In the genomic region with DNA sequence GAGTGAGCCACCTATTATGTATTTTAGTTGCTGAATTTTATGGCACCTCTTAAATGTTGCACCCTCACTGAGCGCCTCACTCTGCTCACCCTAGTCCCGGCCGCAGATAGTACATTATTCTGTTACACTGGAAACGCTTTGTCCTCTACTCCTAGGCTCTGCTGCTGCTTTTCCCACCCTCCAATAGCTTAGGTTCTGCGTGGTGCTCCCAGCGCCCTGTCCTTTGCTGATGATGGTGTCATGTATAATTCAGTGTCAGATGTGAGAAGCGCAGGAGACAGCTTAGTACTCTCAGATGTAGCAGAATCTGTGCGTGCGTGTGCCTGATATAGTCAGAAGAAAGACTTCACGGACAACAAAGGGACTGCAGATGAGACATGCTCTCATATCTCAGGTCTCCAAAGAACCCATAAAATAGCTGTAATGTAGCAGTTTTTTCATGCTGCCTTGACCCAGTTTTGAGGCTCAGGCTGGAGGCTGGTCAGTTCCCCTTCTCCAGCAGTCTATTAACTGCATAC, we compare ENCODE assay signal across 15 cellular contexts. TPM values are rescaled to one million over a fixed set of nuclear protein-coding genes. Genes with fewer than 3 reads are reported as not detected.
A peak's percentile ranks its signal among the peaks of the same experiment; 100 is the strongest.
DNase-seq lines count a peak whose midpoint lies in the region; ATAC-seq and TF ChIP-seq lines count a peak whose summit lies in the region.
"Had no signal": no experiment of that assay in that cellular context is flagged by ENCODE, and none has a peak within 500 bp of the region (broad histone marks: within the 10 kb centered on the region; RNA-seq: fewer than 3 reads in every experiment).

No MANE protein-coding gene starts in this region.

- CTCF ChIA-PET in activated CD8-positive, alpha-beta memory T cell treated with anti-CD3 and anti-CD28 coated beads, Interleukin-2, amount 10 ng/mL, durations not matched to agents 7 days and 5 days (lab: Charles Lee), result interaction anchor here (1.4 to 1.6 kb wide), 2 partner anchors 118 kb away, joined by 4 to 5 read pairs; no protein-coding TSS in a partner anchor

- TF ChIP-seq POLR2A in testis (IDR thresholded peaks at IDR 0.05), result no peak

- H3K4me3 ChIP-seq in testis (peak overlapping the region in 1 of 2 donors; percentile 40), coronary artery (no peak overlapping the region)
- H3K4me3 ChIP-seq: PC-9 had no signal

- no peaks in the 10 kb centered on the region for H3K36me3 ChIP-seq in testis (ENCODE audit: low read depth, missing control alignments)
- H3K36me3 ChIP-seq: BLaER1 treated with 17β-estradiol and CSF1 and Interleukin-3, amounts not matched to agents 10 nM and 100 nM had no signal

- intact Hi-C loops in activated T-helper 2 cell treated with anti-CD3 and anti-CD28 coated beads, Interferon-gamma antibody, Interleukin-2, Interleukin-4, amounts not matched to agents 10 μg/mL and 5 μg/mL and 100 μg/mL, durations not matched to agents 14 hours and 24 hours and 36 hours (cut with micrococcal nuclease), result loop anchor here (5.0 kb wide), 1 partner anchor 448 kb away; no protein-coding TSS in a partner anchor
- intact Hi-C loops in testis (cut with DNase I; ENCODE audit: low total_unique reads), result no loop called here

- H3K27me3 ChIP-seq in testis, result no peaks in the 10 kb centered on the region

- H3K36me3 Mint-ChIP-seq in activated CD8-positive, alpha-beta memory T cell treated with anti-CD3 and anti-CD28 coated beads, Interleukin-2, amount 10 ng/mL, durations not matched to agents 7 days and 5 days, result peaks cover 2% of the 10 kb centered on the region
- H3K36me3 Mint-ChIP-seq in activated T-helper 2 cell treated with anti-CD3 and anti-CD28 coated beads, Interferon-gamma antibody, Interleukin-2, Interleukin-4, amounts not matched to agents 10 μg/mL and 5 μg/mL and 100 μg/mL, durations not matched to agents 14 hours and 24 hours and 36 hours (ENCODE audit: low read depth), result peaks cover 5% of the 10 kb centered on the region
- peaks cover 6% of the 10 kb centered on the region for H3K36me3 Mint-ChIP-seq in nephron (ENCODE audit: low read depth)

- 49 to 51% methylated on average over 10 of the region's 10 CpGs for WGBS in testis, 2 donors

- no peak overlapping the region for H3K27ac Mint-ChIP-seq in activated CD8-positive, alpha-beta memory T cell treated with anti-CD3 and anti-CD28 coated beads, Interleukin-2, amount 10 ng/mL, durations not matched to agents 7 days and 5 days
- H3K27ac Mint-ChIP-seq in activated T-helper 2 cell treated with anti-CD3 and anti-CD28 coated beads, Interferon-gamma antibody, Interleukin-2, Interleukin-4, amounts not matched to agents 10 μg/mL and 5 μg/mL and 100 μg/mL, durations not matched to agents 14 hours and 24 hours and 36 hours, result no peak overlapping the region
- no peak overlapping the region for H3K27ac Mint-ChIP-seq in nephron

- H3K4me3 Mint-ChIP-seq in activated CD8-positive, alpha-beta memory T cell treated with anti-CD3 and anti-CD28 coated beads, Interleukin-2, amount 10 ng/mL, durations not matched to agents 7 days and 5 days, result no peak overlapping the region
- H3K4me3 Mint-ChIP-seq in activated T-helper 2 cell treated with anti-CD3 and anti-CD28 coated beads, Interferon-gamma antibody, Interleukin-2, Interleukin-4, amounts not matched to agents 10 μg/mL and 5 μg/mL and 100 μg/mL, durations not matched to agents 14 hours and 24 hours and 36 hours (ENCODE audit: low read depth), result peak overlapping the region; percentile 26
- H3K4me3 Mint-ChIP-seq in nephron, result peak overlapping the region; percentile 57 to 71 (median 67)

- peaks cover 28% of the 10 kb centered on the region for H3K4me1 ChIP-seq in testis

- peaks cover 82% of the 10 kb centered on the region for H3K27me3 Mint-ChIP-seq in activated CD8-positive, alpha-beta memory T cell treated with anti-CD3 and anti-CD28 coated beads, Interleukin-2, amount 10 ng/mL, durations not matched to agents 7 days and 5 days
- peaks cover 73% of the 10 kb centered on the region for H3K27me3 Mint-ChIP-seq in activated T-helper 2 cell treated with anti-CD3 and anti-CD28 coated beads, Interferon-gamma antibody, Interleukin-2, Interleukin-4, amounts not matched to agents 10 μg/mL and 5 μg/mL and 100 μg/mL, durations not matched to agents 14 hours and 24 hours and 36 hours (ENCODE audit: low read depth)
- peaks cover 68% of the 10 kb centered on the region for H3K27me3 Mint-ChIP-seq in nephron (ENCODE audit: low read depth)

- no peaks in the 10 kb centered on the region for H3K9me3 ChIP-seq in testis

- peak; percentile 46 for DNase-seq in activated CD8-positive, alpha-beta memory T cell treated with anti-CD3 and anti-CD28 coated beads for 24 hours
- no peak for DNase-seq in activated CD8-positive, alpha-beta memory T cell treated with anti-CD3 and anti-CD28 coated beads, Interleukin-2, amount 10 ng/mL, durations not matched to agents 7 days and 5 days
- DNase-seq in activated T-helper 2 cell treated with anti-CD3 and anti-CD28 coated beads, Interferon-gamma antibody, Interleukin-2, Interleukin-4, amounts not matched to agents 10 μg/mL and 5 μg/mL and 100 μg/mL, durations not matched to agents 14 hours and 24 hours and 36 hours (ENCODE audit: low spot score), result no peak
- DNase-seq in testis, result peak; percentile 76
- no peak for DNase-seq in AG20443 (ENCODE audit: low spot score)
- no peak for DNase-seq in coronary artery (ENCODE audit: low spot score)
- DNase-seq in activated CD4-positive, CD25-positive, alpha-beta regulatory T cell (lab: John Stamatoyannopoulos, UW), result no peak
- DNase-seq: 8988T, NCI-H1436, NCI-H2029 treated with DMSO at 0.1 percent for 48 hours, NCI-H510A treated with DMSO at 0.1 percent for 48 hours, PC-9 had no signal

- H3K27ac ChIP-seq in testis (peak overlapping the region; percentile 35 to 64), coronary artery (no peak overlapping the region)
- H3K27ac ChIP-seq: BLaER1 treated with 17β-estradiol and CSF1 and Interleukin-3, amounts not matched to agents 10 nM and 100 nM; KMS-11; PC-9 had no signal

- H3K9me3 Mint-ChIP-seq in activated CD8-positive, alpha-beta memory T cell treated with anti-CD3 and anti-CD28 coated beads, Interleukin-2, amount 10 ng/mL, durations not matched to agents 7 days and 5 days (ENCODE audit: low read depth), result peaks cover 8% of the 10 kb centered on the region
- H3K9me3 Mint-ChIP-seq in activated T-helper 2 cell treated with anti-CD3 and anti-CD28 coated beads, Interferon-gamma antibody, Interleukin-2, Interleukin-4, amounts not matched to agents 10 μg/mL and 5 μg/mL and 100 μg/mL, durations not matched to agents 14 hours and 24 hours and 36 hours, result peaks cover 16% of the 10 kb centered on the region
- peaks cover 13% of the 10 kb centered on the region for H3K9me3 Mint-ChIP-seq in nephron

- TF ChIP-seq CTCF in nephron (IDR thresholded peaks at IDR 0.05; ENCODE audit: unreplicated experiment in 3 of 3) (no peak), testis (IDR thresholded peaks at IDR 0.05) (no peak), coronary artery (IDR thresholded peaks at IDR 0.05) (no peak)

- peaks cover 15% of the 10 kb centered on the region for H3K4me1 Mint-ChIP-seq in activated CD8-positive, alpha-beta memory T cell treated with anti-CD3 and anti-CD28 coated beads, Interleukin-2, amount 10 ng/mL, durations not matched to agents 7 days and 5 days
- H3K4me1 Mint-ChIP-seq in activated T-helper 2 cell treated with anti-CD3 and anti-CD28 coated beads, Interferon-gamma antibody, Interleukin-2, Interleukin-4, amounts not matched to agents 10 μg/mL and 5 μg/mL and 100 μg/mL, durations not matched to agents 14 hours and 24 hours and 36 hours (ENCODE audit: low read depth), result peaks cover 15% of the 10 kb centered on the region
- H3K4me1 Mint-ChIP-seq in nephron, result peaks cover 27% of the 10 kb centered on the region

- no peak for ATAC-seq in activated CD8-positive, alpha-beta memory T cell treated with anti-CD3 and anti-CD28 coated beads, Interleukin-2, amount 10 ng/mL, durations not matched to agents 7 days and 5 days

RNA-seq across cellular contexts. Expression of a gene that starts 1.4 kb away (rescaled TPM):
- under 1 TPM in 1 of 2 experiments, not detected in 1; 0.16 TPM for total RNA-seq in activated CD8-positive, alpha-beta memory T cell treated with anti-CD3 and anti-CD28 coated beads, Interleukin-2, amount 10 ng/mL, durations not matched to agents 7 days and 5 days
- 0.62 and 0.71 TPM in 2 replicates for total RNA-seq in activated T-helper 2 cell treated with anti-CD3 and anti-CD28 coated beads, Interferon-gamma antibody, Interleukin-2, Interleukin-4, amounts not matched to agents 10 μg/mL and 5 μg/mL and 100 μg/mL, durations not matched to agents 14 hours and 24 hours and 36 hours
- total RNA-seq in testis, result 100 to 1,000 TPM; 241 to 342 TPM
- polyA plus RNA-seq in testis (ENCODE audit: insufficient read depth, low read depth, low replicate concordance), result 112 TPM

Comparison
In these comparisons a context has a peak if more than half of its experiments do, and no peak if none do; other contexts are left out.
1. DNase-seq: peak in activated CD8-positive, alpha-beta memory T cell treated with anti-CD3 and anti-CD28 coated beads for 24 hours (single experiment) and testis (single experiment); none in activated CD8-positive, alpha-beta memory T cell treated with anti-CD3 and anti-CD28 coated beads, Interleukin-2, amount 10 ng/mL, durations not matched to agents 7 days and 5 days (single experiment), activated T-helper 2 cell treated with anti-CD3 and anti-CD28 coated beads, Interferon-gamma antibody, Interleukin-2, Interleukin-4, amounts not matched to agents 10 μg/mL and 5 μg/mL and 100 μg/mL, durations not matched to agents 14 hours and 24 hours and 36 hours (single experiment), AG20443 (single experiment), coronary artery (single experiment) and activated CD4-positive, CD25-positive, alpha-beta regulatory T cell (0 of 4).
2. H3K27ac ChIP-seq: peak in testis (2 of 2); none in coronary artery (0 of 2).
3. RNA of a gene that starts 1.4 kb away (total RNA-seq): 241 to 342 TPM in testis; 0.62 to 0.71 TPM in activated T-helper 2 cell treated with anti-CD3 and anti-CD28 coated beads, Interferon-gamma antibody, Interleukin-2, Interleukin-4, amounts not matched to agents 10 μg/mL and 5 μg/mL and 100 μg/mL, durations not matched to agents 14 hours and 24 hours and 36 hours and 0.16 TPM in activated CD8-positive, alpha-beta memory T cell treated with anti-CD3 and anti-CD28 coated beads, Interleukin-2, amount 10 ng/mL, durations not matched to agents 7 days and 5 days; every median in the first group is over 100 times any median in the second.